13 cellular contexts compared by ENCODE assay signal in genomic region chr4:76012388-76012801, GRCh38. TPM values are rescaled to one million over a fixed set of nuclear protein-coding genes. Genes with fewer than 3 reads are reported as not detected.
DNase-seq lines count a peak whose midpoint lies in the region; ATAC-seq, FAIRE-seq and TF ChIP-seq lines count a peak whose summit lies in the region.
"Had no signal": no experiment of that assay in that cellular context is flagged by ENCODE, and none has a peak within 500 bp of the region (broad histone marks: within the 10 kb centered on the region; RNA-seq: fewer than 3 reads in every experiment).

No MANE protein-coding gene starts in this region.

- H3K27ac ChIP-seq in endothelial cell of umbilical vein (ENCODE audit: insufficient read depth, low read depth, low read length) = no peak overlapping the region
- H3K27ac ChIP-seq: C4-2B had no signal

- POLR2A ChIA-PET in endothelial cell of umbilical vein (lab: Charles Lee) = no interaction called here

- H3K9me3 Mint-ChIP-seq in nephron progenitor cell = no peaks in the 10 kb centered on the region
- H3K9me3 Mint-ChIP-seq: activated CD4-positive, alpha-beta T cell treated with anti-CD3 and anti-CD28 coated beads, Interleukin-2, amount 10 ng/mL, durations not matched to agents 7 days and 5 days; stimulated activated naive B cell treated with anti-CD40 and anti-IgM and Interleukin-4, amounts not matched to agents 10 μg/mL and 1 μg/mL and 100 μg/mL, for 72 hours had no signal

- peak; percentile 29 for DNase-seq in AG10803 (ENCODE audit: low read depth)
- peak; percentile 28 for DNase-seq in endothelial cell of umbilical vein (ENCODE audit: low read depth, low spot score)
- no peak for DNase-seq in nephron progenitor cell
- DNase-seq in NCI-H2029 (lab: John Stamatoyannopoulos, UW) = no peak
- no peak for DNase-seq in activated CD8-positive, alpha-beta memory T cell treated with anti-CD3 and anti-CD28 coated beads for 24 hours
- no peak for DNase-seq in putamen (ENCODE audit: low spot score)
- DNase-seq in KG1 (lab: John Stamatoyannopoulos, UW) = no peak
- DNase-seq: activated CD4-positive, alpha-beta T cell treated with anti-CD3 and anti-CD28 coated beads, Interleukin-2, amount 10 ng/mL, durations not matched to agents 7 days and 5 days; NCI-H1694 treated with DMSO at 0.1 percent for 48 hours had no signal

- peak overlapping the region; percentile 31 for H3K4me2 ChIP-seq in endothelial cell of umbilical vein (ENCODE audit: insufficient read depth, low read length)

- H3K27me3 ChIP-seq in endothelial cell of umbilical vein (ENCODE audit: control insufficient read depth in 2 of 2, insufficient read depth in 2 of 2, low read length in 2 of 2) = no peaks in the 10 kb centered on the region

- CTCF ChIA-PET in endothelial cell of umbilical vein (lab: Charles Lee) = interaction anchor here (1.0 kb wide), 1 partner anchor 17 kb away, joined by 4 read pairs; no protein-coding TSS in a partner anchor

- peaks cover 5% of the 10 kb centered on the region for H3K4me1 ChIP-seq in endothelial cell of umbilical vein (ENCODE audit: control insufficient read depth, extremely low read depth, insufficient read depth, low read length)

- H4K20me1 ChIP-seq in endothelial cell of umbilical vein (replicated peaks; ENCODE audit: control insufficient read depth, extremely low read depth, insufficient read depth, low read length) = no peaks in the 10 kb centered on the region

- no peaks in the 10 kb centered on the region for H3K36me3 Mint-ChIP-seq in nephron progenitor cell (ENCODE audit: low read depth)
- H3K36me3 Mint-ChIP-seq: stimulated activated naive B cell treated with anti-CD40 and anti-IgM and Interleukin-4, amounts not matched to agents 10 μg/mL and 1 μg/mL and 100 μg/mL, for 72 hours had no signal

- no peaks in the 10 kb centered on the region for H3K79me2 ChIP-seq in endothelial cell of umbilical vein (ENCODE audit: control insufficient read depth, insufficient read depth, low read length)

- no TSS peak for BruUV-seq in endothelial cell of umbilical vein (replicated peaks; lab: Mats Ljungman, UMichigan)

- dilution Hi-C loops in endothelial cell of umbilical vein (cut with MboI; ENCODE audit: extremely low pct_ligation_motif_present, low sequenced_read_pairs) = no loop called here

- H2AFZ ChIP-seq in endothelial cell of umbilical vein (ENCODE audit: low read depth, low read length) = peak overlapping the region; percentile 72

- H3K27me3 Mint-ChIP-seq in nephron progenitor cell (ENCODE audit: low read depth, poor library complexity) = peaks cover 11% of the 10 kb centered on the region

- peak; percentile 22 for ATAC-seq in HG03378 (IDR thresholded peaks at IDR 0.05; ENCODE audit: unreplicated experiment)

- intact Hi-C loops in endothelial cell of umbilical vein (cut with micrococcal nuclease) = no loop called here

- H3K9me3 ChIP-seq in endothelial cell of umbilical vein (replicated peaks; ENCODE audit: control insufficient read depth, insufficient read depth, low read length) = no peaks in the 10 kb centered on the region

- H3K9me1 ChIP-seq in endothelial cell of umbilical vein (replicated peaks; ENCODE audit: control insufficient read depth, extremely low read depth, insufficient read depth, low read length) = no peaks in the 10 kb centered on the region

- no peak for TF ChIP-seq POLR2A in endothelial cell of umbilical vein (IDR thresholded peaks at IDR 0.05; ENCODE audit: low read depth, low read length)

- H3K27ac Mint-ChIP-seq in nephron progenitor cell = peak overlapping the region; percentile 17
- H3K27ac Mint-ChIP-seq: activated CD4-positive, alpha-beta T cell treated with anti-CD3 and anti-CD28 coated beads, Interleukin-2, amount 10 ng/mL, durations not matched to agents 7 days and 5 days; stimulated activated naive B cell treated with anti-CD40 and anti-IgM and Interleukin-4, amounts not matched to agents 10 μg/mL and 1 μg/mL and 100 μg/mL, for 72 hours had no signal

- H3K4me1 Mint-ChIP-seq in nephron progenitor cell = peaks cover 7% of the 10 kb centered on the region

- H3K36me3 ChIP-seq in endothelial cell of umbilical vein (ENCODE audit: control insufficient read depth in 2 of 2, extremely low read depth in 1 of 2, insufficient read depth in 2 of 2, low read length in 2 of 2) = no peaks in the 10 kb centered on the region

- H3K9ac ChIP-seq in endothelial cell of umbilical vein (replicated peaks; ENCODE audit: extremely low read depth, insufficient read depth, low read length) = no peak overlapping the region

- no peak overlapping the region for H3K4me3 Mint-ChIP-seq in nephron progenitor cell
- H3K4me3 Mint-ChIP-seq: activated CD4-positive, alpha-beta T cell treated with anti-CD3 and anti-CD28 coated beads, Interleukin-2, amount 10 ng/mL, durations not matched to agents 7 days and 5 days had no signal

- H3K4me3 ChIP-seq in AG10803 (ENCODE audit: low read length) = no peak overlapping the region
- no peak overlapping the region for H3K4me3 ChIP-seq in endothelial cell of umbilical vein (replicated peaks in 1 of 3; ENCODE audit: insufficient read depth in 1 of 3, low read depth in 1 of 3, low read length in 3 of 3)

- peak; percentile 15 for FAIRE-seq in endothelial cell of umbilical vein (lab: Jason Lieb, UNC)

- TF ChIP-seq CTCF in AG10803 (conservative IDR thresholded peaks at IDR 0.05; ENCODE audit: low read length) = no peak
- no peak for TF ChIP-seq CTCF in endothelial cell of umbilical vein (IDR thresholded peaks at IDR 0.05; ENCODE audit: extremely low read depth in 1 of 2, insufficient read depth in 1 of 2, low read depth in 1 of 2, low read length in 2 of 2)
- no peak for TF ChIP-seq CTCF in nephron progenitor cell (IDR thresholded peaks at IDR 0.05)

TF ChIP-seq in endothelial cell of umbilical vein, 7 proteins besides CTCF, POLR2A, EP300 and RAD21:
- no peak for TF ChIP-seq MAX (IDR thresholded peaks at IDR 0.05; ENCODE audit: insufficient read depth, insufficient read length)
- no peak for TF ChIP-seq MYC (IDR thresholded peaks at IDR 0.05; ENCODE audit: low read depth, low read length)
- no peak for TF ChIP-seq GATA2 (IDR thresholded peaks at IDR 0.05; ENCODE audit: insufficient read depth, insufficient read length, low read depth, low read length)
- no peak for TF ChIP-seq EZH2 (IDR thresholded peaks at IDR 0.05; ENCODE audit: borderline replicate concordance, low read depth, low read length, severe bottlenecking)
- no peak for TF ChIP-seq FOS (IDR thresholded peaks at IDR 0.05; ENCODE audit: borderline replicate concordance, insufficient read depth, low read length)
- no peak for TF ChIP-seq JUN (IDR thresholded peaks at IDR 0.05; ENCODE audit: borderline replicate concordance, insufficient read depth, insufficient read length, low read depth)
- no peak for TF ChIP-seq POLR2AphosphoS5 (IDR thresholded peaks at IDR 0.05; ENCODE audit: insufficient read depth, low read depth, low read length)

RNA-seq across cellular contexts. Expression of gene CXCL9, which starts 5.1 kb away (rescaled TPM):
- not detected in 2 replicates for total RNA-seq in endothelial cell of umbilical vein
- not detected in 2 replicates for polyA plus RNA-seq in endothelial cell of umbilical vein
- polyA plus RNA-seq in endothelial cell of umbilical vein (2011; cell fraction: cytosol; rRNA removed) = not detected in 2 replicates
- not detected in 2 replicates for polyA plus RNA-seq in endothelial cell of umbilical vein (2011; cell fraction: nucleus; rRNA removed)
- polyA plus RNA-seq in endothelial cell of umbilical vein (2012) = not detected in 2 replicates
- not detected in 2 replicates for polyA minus RNA-seq in endothelial cell of umbilical vein
- polyA minus RNA-seq in endothelial cell of umbilical vein (2011; cell fraction: cytosol; rRNA and poly(A)+ RNA removed) = not detected
- polyA minus RNA-seq in endothelial cell of umbilical vein (2011; cell fraction: nucleus; rRNA and poly(A)+ RNA removed) = not detected in 2 replicates
- total RNA-seq: pulmonary artery endothelial cell had no signal

RNA-seq across cellular contexts. Expression of gene CXCL10, which starts 10.9 kb away (rescaled TPM):
- total RNA-seq in endothelial cell of umbilical vein = not detected in 2 replicates
- 0.18 and 0.25 TPM in 2 replicates for polyA plus RNA-seq in endothelial cell of umbilical vein
- 0.15 and 0.17 TPM in 2 replicates for polyA plus RNA-seq in endothelial cell of umbilical vein (2011; cell fraction: cytosol; rRNA removed)
- not detected in 2 replicates for polyA plus RNA-seq in endothelial cell of umbilical vein (2011; cell fraction: nucleus; rRNA removed)
- polyA plus RNA-seq in endothelial cell of umbilical vein (2012) = not detected in 2 replicates
- not detected in 2 replicates for polyA minus RNA-seq in endothelial cell of umbilical vein
- polyA minus RNA-seq in endothelial cell of umbilical vein (2011; cell fraction: cytosol; rRNA and poly(A)+ RNA removed) = not detected
- not detected in 2 replicates for polyA minus RNA-seq in endothelial cell of umbilical vein (2011; cell fraction: nucleus; rRNA and poly(A)+ RNA removed)

RNA-seq across cellular contexts. Expression of gene SDAD1, which starts 21.6 kb away (rescaled TPM):
- total RNA-seq in endothelial cell of umbilical vein = 32.3 and 37.5 TPM in 2 replicates
- 6.0 and 7.9 TPM in 2 replicates for polyA plus RNA-seq in endothelial cell of umbilical vein
- polyA plus RNA-seq in endothelial cell of umbilical vein (2011; cell fraction: cytosol; rRNA removed) = 12.5 and 12.8 TPM in 2 replicates
- polyA plus RNA-seq in endothelial cell of umbilical vein (2011; cell fraction: nucleus; rRNA removed) = 18.5 and 20.3 TPM in 2 replicates
- 21.9 and 30.5 TPM in 2 replicates for polyA plus RNA-seq in endothelial cell of umbilical vein (2012)
- polyA minus RNA-seq in endothelial cell of umbilical vein = 11.2 and 13.1 TPM in 2 replicates
- 9.1 TPM for polyA minus RNA-seq in endothelial cell of umbilical vein (2011; cell fraction: cytosol; rRNA and poly(A)+ RNA removed)
- 18.6 and 21.8 TPM in 2 replicates for polyA minus RNA-seq in endothelial cell of umbilical vein (2011; cell fraction: nucleus; rRNA and poly(A)+ RNA removed)

RNA-seq across cellular contexts. Expression of gene CXCL11, which starts 23.5 kb away (rescaled TPM):
- total RNA-seq in endothelial cell of umbilical vein = 0.55 and 1.1 TPM in 2 replicates
- 0.91 and 1.0 TPM in 2 replicates for polyA plus RNA-seq in endothelial cell of umbilical vein
- 0.90 and 1.3 TPM in 2 replicates for polyA plus RNA-seq in endothelial cell of umbilical vein (2011; cell fraction: cytosol; rRNA removed)
- polyA plus RNA-seq in endothelial cell of umbilical vein (2011; cell fraction: nucleus; rRNA removed) = 0.14 and 0.36 TPM in 2 replicates
- polyA plus RNA-seq in endothelial cell of umbilical vein (2012) = 1.9 and 4.0 TPM in 2 replicates
- polyA minus RNA-seq in endothelial cell of umbilical vein = 0.17 and 0.74 TPM in 2 replicates
- not detected for polyA minus RNA-seq in endothelial cell of umbilical vein (2011; cell fraction: cytosol; rRNA and poly(A)+ RNA removed)
- polyA minus RNA-seq in endothelial cell of umbilical vein (2011; cell fraction: nucleus; rRNA and poly(A)+ RNA removed) = not detected in 2 replicates
- total RNA-seq: activated CD4-positive, alpha-beta T cell treated with anti-CD3 and anti-CD28 coated beads, Interleukin-2, amount 10 ng/mL, durations not matched to agents 7 days and 5 days had no signal

Comparison
In these comparisons a context has a peak if more than half of its experiments do, and no peak if none do; other contexts are left out.
1. DNase-seq: peak in AG10803 (single experiment) and endothelial cell of umbilical vein (single experiment); none in nephron progenitor cell (single experiment), NCI-H2029 (single experiment), activated CD8-positive, alpha-beta memory T cell treated with anti-CD3 and anti-CD28 coated beads for 24 hours (single experiment), putamen (single experiment) and KG1 (single experiment).